1 cellular context compared by ENCODE assay signal in the genomic region with DNA sequence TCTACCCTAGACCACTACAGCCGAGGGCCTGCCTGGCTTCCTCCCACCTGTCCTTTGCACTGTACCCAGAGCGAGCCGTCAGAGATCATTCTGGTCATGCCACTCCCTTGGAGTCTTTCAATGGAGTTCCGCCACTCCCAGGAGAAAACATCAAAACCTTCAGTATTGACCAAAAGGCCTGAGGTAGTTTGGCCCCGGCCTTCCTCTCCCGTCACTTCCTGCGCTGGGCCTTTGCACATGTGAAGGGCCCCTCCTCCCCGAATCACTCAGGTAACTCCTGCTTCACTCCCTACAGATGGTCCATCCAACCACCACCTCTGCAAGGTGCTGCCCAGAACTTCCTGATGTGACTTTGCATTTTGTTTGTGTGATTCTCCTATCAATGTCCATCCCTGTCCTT.
TF ChIP-seq lines count a peak whose summit lies in the region.

No MANE protein-coding gene starts in this region.

TF ChIP-seq in K562, 482 proteins besides CTCF, POLR2A, EP300 and RAD21:
- TF ChIP-seq ZNF253 (CRISPR knock-in tag; conservative IDR thresholded peaks at IDR 0.05) (no peak), RFX1 (IDR thresholded peaks at IDR 0.05) (no peak), KLF13 (tag; IDR thresholded peaks at IDR 0.05; ENCODE audit: borderline replicate concordance, low read depth) (no peak), DMBX1 (CRISPR knock-in tag; IDR thresholded peaks at IDR 0.05; ENCODE audit: borderline replicate concordance) (no peak), ZNF589 (CRISPR knock-in tag; IDR thresholded peaks at IDR 0.05; ENCODE audit: low read depth) (no peak), NFIX (CRISPR knock-in tag; IDR thresholded peaks at IDR 0.05; ENCODE audit: low read depth) (no peak), POU5F1 (IDR thresholded peaks at IDR 0.05; ENCODE audit: borderline replicate concordance, low read depth, low read length, partially characterized antibody) (no peak), ZNF507 (tag; conservative IDR thresholded peaks at IDR 0.05) (no peak), ZFP1 (CRISPR knock-in tag; IDR thresholded peaks at IDR 0.05) (no peak), CBFB (CRISPR knock-in tag; IDR thresholded peaks at IDR 0.05) (no peak), ZNF696 (CRISPR knock-in tag; conservative IDR thresholded peaks at IDR 0.05) (no peak), ARNT (IDR thresholded peaks at IDR 0.05) (no peak), KLF6 (CRISPR knock-in tag; IDR thresholded peaks at IDR 0.05; ENCODE audit: borderline replicate concordance) (no peak), JUN (IDR thresholded peaks at IDR 0.05; ENCODE audit: borderline replicate concordance, low read depth, low read length) (no peak), JUN (CRISPR knock-in tag; IDR thresholded peaks at IDR 0.05; ENCODE audit: borderline replicate concordance) (no peak), HDAC8 (tag; IDR thresholded peaks at IDR 0.05) (no peak)
- TF ChIP-seq, protein P1, sequence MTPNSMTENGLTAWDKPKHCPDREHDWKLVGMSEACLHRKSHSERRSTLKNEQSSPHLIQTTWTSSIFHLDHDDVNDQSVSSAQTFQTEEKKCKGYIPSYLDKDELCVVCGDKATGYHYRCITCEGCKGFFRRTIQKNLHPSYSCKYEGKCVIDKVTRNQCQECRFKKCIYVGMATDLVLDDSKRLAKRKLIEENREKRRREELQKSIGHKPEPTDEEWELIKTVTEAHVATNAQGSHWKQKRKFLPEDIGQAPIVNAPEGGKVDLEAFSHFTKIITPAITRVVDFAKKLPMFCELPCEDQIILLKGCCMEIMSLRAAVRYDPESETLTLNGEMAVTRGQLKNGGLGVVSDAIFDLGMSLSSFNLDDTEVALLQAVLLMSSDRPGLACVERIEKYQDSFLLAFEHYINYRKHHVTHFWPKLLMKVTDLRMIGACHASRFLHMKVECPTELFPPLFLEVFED (CRISPR knock-in tag; conservative IDR thresholded peaks at IDR 0.05): no peak
- TF ChIP-seq, protein P2, sequence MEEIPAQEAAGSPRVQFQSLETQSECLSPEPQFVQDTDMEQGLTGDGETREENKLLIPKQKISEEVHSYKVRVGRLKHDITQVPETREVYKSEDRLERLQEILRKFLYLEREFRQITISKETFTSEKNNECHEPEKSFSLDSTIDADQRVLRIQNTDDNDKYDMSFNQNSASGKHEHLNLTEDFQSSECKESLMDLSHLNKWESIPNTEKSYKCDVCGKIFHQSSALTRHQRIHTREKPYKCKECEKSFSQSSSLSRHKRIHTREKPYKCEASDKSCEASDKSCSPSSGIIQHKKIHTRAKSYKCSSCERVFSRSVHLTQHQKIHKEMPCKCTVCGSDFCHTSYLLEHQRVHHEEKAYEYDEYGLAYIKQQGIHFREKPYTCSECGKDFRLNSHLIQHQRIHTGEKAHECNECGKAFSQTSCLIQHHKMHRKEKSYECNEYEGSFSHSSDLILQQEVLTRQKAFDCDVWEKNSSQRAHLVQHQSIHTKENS (CRISPR knock-in tag; IDR thresholded peaks at IDR 0.05): no peak
- TF ChIP-seq, protein P3, sequence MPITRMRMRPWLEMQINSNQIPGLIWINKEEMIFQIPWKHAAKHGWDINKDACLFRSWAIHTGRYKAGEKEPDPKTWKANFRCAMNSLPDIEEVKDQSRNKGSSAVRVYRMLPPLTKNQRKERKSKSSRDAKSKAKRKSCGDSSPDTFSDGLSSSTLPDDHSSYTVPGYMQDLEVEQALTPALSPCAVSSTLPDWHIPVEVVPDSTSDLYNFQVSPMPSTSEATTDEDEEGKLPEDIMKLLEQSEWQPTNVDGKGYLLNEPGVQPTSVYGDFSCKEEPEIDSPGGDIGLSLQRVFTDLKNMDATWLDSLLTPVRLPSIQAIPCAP (CRISPR knock-in tag; IDR thresholded peaks at IDR 0.05; ENCODE audit: borderline replicate concordance): no peak
- TF ChIP-seq, protein P4, sequence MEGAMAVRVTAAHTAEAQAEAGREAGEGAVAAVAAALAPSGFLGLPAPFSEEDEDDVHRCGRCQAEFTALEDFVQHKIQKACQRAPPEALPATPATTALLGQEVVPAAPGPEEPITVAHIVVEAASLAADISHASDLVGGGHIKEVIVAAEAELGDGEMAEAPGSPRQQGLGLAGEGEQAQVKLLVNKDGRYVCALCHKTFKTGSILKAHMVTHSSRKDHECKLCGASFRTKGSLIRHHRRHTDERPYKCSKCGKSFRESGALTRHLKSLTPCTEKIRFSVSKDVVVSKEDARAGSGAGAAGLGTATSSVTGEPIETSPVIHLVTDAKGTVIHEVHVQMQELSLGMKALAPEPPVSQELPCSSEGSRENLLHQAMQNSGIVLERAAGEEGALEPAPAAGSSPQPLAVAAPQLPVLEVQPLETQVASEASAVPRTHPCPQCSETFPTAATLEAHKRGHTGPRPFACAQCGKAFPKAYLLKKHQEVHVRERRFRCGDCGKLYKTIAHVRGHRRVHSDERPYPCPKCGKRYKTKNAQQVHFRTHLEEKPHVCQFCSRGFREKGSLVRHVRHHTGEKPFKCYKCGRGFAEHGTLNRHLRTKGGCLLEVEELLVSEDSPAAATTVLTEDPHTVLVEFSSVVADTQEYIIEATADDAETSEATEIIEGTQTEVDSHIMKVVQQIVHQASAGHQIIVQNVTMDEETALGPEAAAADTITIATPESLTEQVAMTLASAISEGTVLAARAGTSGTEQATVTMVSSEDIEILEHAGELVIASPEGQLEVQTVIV (CRISPR knock-in tag; IDR thresholded peaks at IDR 0.05; ENCODE audit: borderline replicate concordance): no peak
- TF ChIP-seq, protein P5, sequence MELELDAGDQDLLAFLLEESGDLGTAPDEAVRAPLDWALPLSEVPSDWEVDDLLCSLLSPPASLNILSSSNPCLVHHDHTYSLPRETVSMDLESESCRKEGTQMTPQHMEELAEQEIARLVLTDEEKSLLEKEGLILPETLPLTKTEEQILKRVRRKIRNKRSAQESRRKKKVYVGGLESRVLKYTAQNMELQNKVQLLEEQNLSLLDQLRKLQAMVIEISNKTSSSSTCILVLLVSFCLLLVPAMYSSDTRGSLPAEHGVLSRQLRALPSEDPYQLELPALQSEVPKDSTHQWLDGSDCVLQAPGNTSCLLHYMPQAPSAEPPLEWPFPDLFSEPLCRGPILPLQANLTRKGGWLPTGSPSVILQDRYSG (tag; conservative IDR thresholded peaks at IDR 0.05; ENCODE audit: low read depth): no peak
